3 cellular contexts compared by ENCODE assay signal in the genomic region with DNA sequence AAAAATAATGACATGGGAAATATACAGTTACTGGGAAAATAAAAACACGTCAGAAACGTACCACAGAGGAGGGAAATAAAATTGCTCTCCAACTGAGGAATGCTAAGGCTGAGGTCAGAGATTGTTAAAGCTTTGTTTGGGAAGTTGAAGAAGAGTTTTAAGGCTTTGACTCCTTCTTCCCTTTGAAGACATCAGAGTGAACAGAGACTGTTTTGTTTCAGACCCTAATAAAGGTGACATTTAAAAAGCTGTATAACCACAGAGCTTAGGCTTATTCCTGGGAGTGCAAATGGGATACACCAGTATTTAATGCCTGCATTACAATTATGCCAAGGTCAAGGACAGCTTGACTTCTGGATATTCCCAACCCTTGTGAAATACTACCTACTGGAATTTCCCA.
"Had no signal": no experiment of that assay in that cellular context is flagged by ENCODE, and none has a peak within 500 bp of the region (broad histone marks: within the 10 kb centered on the region; RNA-seq: fewer than 3 reads in every experiment).

No MANE protein-coding gene starts in this region.

- DNase-seq: H7, HFFc6, KG1 had no signal
